ENCODE assay signal across 24 cellular contexts in the genomic region with DNA sequence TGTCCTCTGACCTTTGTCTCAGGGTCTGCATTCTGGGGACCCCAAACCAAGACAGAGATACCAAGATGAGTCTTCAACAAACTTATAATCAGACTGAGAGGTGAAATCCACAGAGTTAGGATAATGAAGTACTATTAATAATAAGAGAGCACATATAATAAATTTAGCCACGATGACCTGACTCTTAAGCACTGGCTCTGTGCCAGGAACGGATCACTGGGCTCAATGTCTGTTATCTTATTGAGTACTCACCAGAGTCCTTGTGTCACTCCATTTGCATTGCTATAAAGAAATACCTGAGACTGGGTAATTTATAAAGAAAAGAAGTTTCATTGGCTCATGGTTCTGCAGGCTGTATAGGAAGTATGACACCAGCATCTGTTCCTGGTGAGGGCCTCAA.
"Had no signal": no experiment of that assay in that cellular context is flagged by ENCODE, and none has a peak within 500 bp of the region (broad histone marks: within the 10 kb centered on the region; RNA-seq: fewer than 3 reads in every experiment).

No MANE protein-coding gene starts in this region.

- H3K4me3 ChIP-seq: SJSA1 had no signal

- H3K36me3 ChIP-seq: SJSA1 had no signal

- ATAC-seq: activated T-helper 17 cell treated with anti-CD3 and anti-CD28 coated beads, Interleukin-2, amount 50 U/mL, for 72 hours; Panc1; SK-N-SH treated with all-trans-retinoic acid at 6 μM for 48 hours; WTC11 had no signal

- H3K27ac ChIP-seq: SJSA1 had no signal

- H3K9me3 ChIP-seq: SJSA1 had no signal

- DNase-seq: activated CD4-positive, alpha-beta memory T cell treated with anti-CD3 and anti-CD28 coated beads, Interleukin-2, amount 10 ng/mL, durations not matched to agents 7 days and 5 days; activated CD4-positive, alpha-beta T cell treated with anti-CD3 and anti-CD28 coated beads, Interleukin-2, amount 10 ng/mL, durations not matched to agents 24 days and 14 days; activated CD4-positive, CD25-positive, alpha-beta regulatory T cell treated with anti-CD3 and anti-CD28 coated beads, Interleukin-2, amount 50 U/mL, for 72 hours; activated gamma-delta T cell; activated naive CD4-positive, alpha-beta T cell treated with anti-CD3 and anti-CD28 coated beads for 36 hours; activated T-cell treated with anti-CD3 and anti-CD28 coated beads for 4 hours; activated T-cell treated with anti-CD3 and anti-CD28 coated beads, Interleukin-2, amount 50 U/mL, for 48 hours; amygdala; IMR-90; KG1; NCI-H1048; NCI-H146; NCI-H187 treated with DMSO at 0.1 percent for 48 hours; NCI-H2081 treated with DMSO at 0.1 percent for 48 hours; NCI-H446; NCI-H526; NCI-H774; RPMI8226; SHP77 had no signal

- H3K27me3 ChIP-seq: SJSA1 had no signal

- H3K4me1 ChIP-seq: SJSA1 had no signal
